In genomic region chr9:97038909-97039781, GRCh38 we compare ENCODE assay signal across 8 cellular contexts. TPM values are rescaled to one million over a fixed set of nuclear protein-coding genes. Genes with fewer than 3 reads are reported as not detected.
DNase-seq lines count a peak whose midpoint lies in the region; ATAC-seq and TF ChIP-seq lines count a peak whose summit lies in the region.

Gene CTSV (minus strand): TSS chr9:97039142. CDS start chr9:97038043, 1,099 bp downstream.

- no peaks in the 10 kb centered on the region for H3K79me2 ChIP-seq in ACC112 (ENCODE audit: control insufficient read depth, insufficient read depth, low read length, unreplicated experiment)

- H3K36me3 ChIP-seq in ACC112 (ENCODE audit: insufficient read depth, low read length) (no peaks in the 10 kb centered on the region), colonic mucosa (no peaks in the 10 kb centered on the region)

- peak within 1 kb of the TSS; percentile 77 for H3K4me3 Mint-ChIP-seq in activated CD4-positive, alpha-beta T cell treated with anti-CD3 and anti-CD28 coated beads for 36 hours

- ATAC-seq in GM18909 (IDR thresholded peaks at IDR 0.05; ENCODE audit: poor library complexity, unreplicated experiment) (peak; percentile 99), HG03175 (IDR thresholded peaks at IDR 0.05; ENCODE audit: unreplicated experiment) (peak; percentile 86), left lobe of liver (peak; percentile 100)
- ATAC-seq in activated CD4-positive, alpha-beta T cell treated with anti-CD3 and anti-CD28 coated beads for 36 hours: peak; percentile 100

- peak; percentile 86 for DNase-seq in NCI-H345 treated with DMSO at 0.1 percent for 48 hours (lab: John Stamatoyannopoulos, UW; ENCODE audit: unreplicated experiment)
- peak; percentile 91 for DNase-seq in activated CD4-positive, alpha-beta T cell treated with anti-CD3 and anti-CD28 coated beads for 36 hours
- peak; percentile 91 for DNase-seq in colonic mucosa
- DNase-seq in left lobe of liver (ENCODE audit: low spot score): peak; percentile 84
- peak; percentile 83 for DNase-seq in stimulated activated CD4-positive, alpha-beta T cell treated with anti-CD3 and anti-CD28 coated beads, Interleukin-1b, Interleukin-23, amount 100 ng/mL, for 48 hours

- intact Hi-C loops in activated CD4-positive, alpha-beta T cell treated with anti-CD3 and anti-CD28 coated beads for 36 hours (cut with DNase I, micrococcal nuclease): loop anchor here in 1 of 2 experiments (1.0 to 10.0 kb wide), 3 partner anchors 23 to 164 kb away; no protein-coding TSS in a partner anchor
- intact Hi-C loops in colonic mucosa (cut with DNase I): no loop called here

- H3K4me1 ChIP-seq in ACC112 (ENCODE audit: control insufficient read depth, insufficient read depth, low read length, unreplicated experiment): no peaks in the 10 kb centered on the region
- peaks cover 4% of the 10 kb centered on the region for H3K4me1 ChIP-seq in colonic mucosa

- no peaks in the 10 kb centered on the region for H3K9me3 ChIP-seq in colonic mucosa

- H3K4me1 Mint-ChIP-seq in activated CD4-positive, alpha-beta T cell treated with anti-CD3 and anti-CD28 coated beads for 36 hours: peaks cover 3% of the 10 kb centered on the region

- no peaks in the 10 kb centered on the region for H3K36me3 Mint-ChIP-seq in activated CD4-positive, alpha-beta T cell treated with anti-CD3 and anti-CD28 coated beads for 36 hours (ENCODE audit: low read depth)

- peak within 1 kb of the TSS; percentile 78 for H3K4me3 ChIP-seq in ACC112 (ENCODE audit: low read depth, low read length)
- peak within 1 kb of the TSS; percentile 50 for H3K4me3 ChIP-seq in colonic mucosa

- POLR2A ChIA-PET in activated CD4-positive, alpha-beta T cell treated with anti-CD3 and anti-CD28 coated beads for 36 hours (lab: Charles Lee): no interaction called here

- no peak for TF ChIP-seq CTCF in colonic mucosa (IDR thresholded peaks at IDR 0.05)

- CTCF ChIA-PET in activated CD4-positive, alpha-beta T cell treated with anti-CD3 and anti-CD28 coated beads for 36 hours (lab: Charles Lee): interaction anchor here (0.5 to 0.8 kb wide), 2 partner anchors 8 to 259 kb away, joined by 3 to 4 read pairs; no protein-coding TSS in a partner anchor

- peaks cover 43% of the 10 kb centered on the region for H3K27me3 Mint-ChIP-seq in activated CD4-positive, alpha-beta T cell treated with anti-CD3 and anti-CD28 coated beads for 36 hours

- H3K9me3 Mint-ChIP-seq in activated CD4-positive, alpha-beta T cell treated with anti-CD3 and anti-CD28 coated beads for 36 hours (ENCODE audit: low read depth): no peaks in the 10 kb centered on the region

- peak within 1 kb of the TSS; percentile 61 to 78 for H3K9ac ChIP-seq in colonic mucosa (ENCODE audit: low read depth in 2 of 2, low read length in 2 of 2)

- peak within 1 kb of the TSS; percentile 83 for H2AFZ ChIP-seq in ACC112 (ENCODE audit: low read length, unreplicated experiment)

- no peak within 1 kb of the TSS for H3K27ac ChIP-seq in ACC112 (ENCODE audit: low read depth, low read length)
- no peak within 1 kb of the TSS for H3K27ac ChIP-seq in colonic mucosa

- peaks cover 66% of the 10 kb centered on the region for H3K27me3 ChIP-seq in ACC112 (ENCODE audit: insufficient read depth, low read length)
- H3K27me3 ChIP-seq in colonic mucosa: no peaks in the 10 kb centered on the region

- H3K27ac Mint-ChIP-seq in activated CD4-positive, alpha-beta T cell treated with anti-CD3 and anti-CD28 coated beads for 36 hours: no peak within 1 kb of the TSS

RNA-seq across cellular contexts. Expression of gene CTSV, which starts in this region (rescaled TPM):
- total RNA-seq in activated CD4-positive, alpha-beta T cell treated with anti-CD3 and anti-CD28 coated beads for 36 hours: under 1 TPM; 0.71 to 0.74 TPM
- 1 to 10 TPM; 4.8 to 6.0 TPM for total RNA-seq in colonic mucosa
- 0.15 TPM for total RNA-seq in left lobe of liver

Comparison
In these comparisons a context has a peak if more than half of its experiments do, and no peak if none do; other contexts are left out.
1. Peak in DNase-seq and ATAC-seq in activated CD4-positive, alpha-beta T cell treated with anti-CD3 and anti-CD28 coated beads for 36 hours; RNA of the gene not detected or under 1 TPM.
2. Peak in DNase-seq and ATAC-seq in left lobe of liver; RNA of the gene not detected or under 1 TPM.